9 cellular contexts compared by ENCODE assay signal in the genomic region with DNA sequence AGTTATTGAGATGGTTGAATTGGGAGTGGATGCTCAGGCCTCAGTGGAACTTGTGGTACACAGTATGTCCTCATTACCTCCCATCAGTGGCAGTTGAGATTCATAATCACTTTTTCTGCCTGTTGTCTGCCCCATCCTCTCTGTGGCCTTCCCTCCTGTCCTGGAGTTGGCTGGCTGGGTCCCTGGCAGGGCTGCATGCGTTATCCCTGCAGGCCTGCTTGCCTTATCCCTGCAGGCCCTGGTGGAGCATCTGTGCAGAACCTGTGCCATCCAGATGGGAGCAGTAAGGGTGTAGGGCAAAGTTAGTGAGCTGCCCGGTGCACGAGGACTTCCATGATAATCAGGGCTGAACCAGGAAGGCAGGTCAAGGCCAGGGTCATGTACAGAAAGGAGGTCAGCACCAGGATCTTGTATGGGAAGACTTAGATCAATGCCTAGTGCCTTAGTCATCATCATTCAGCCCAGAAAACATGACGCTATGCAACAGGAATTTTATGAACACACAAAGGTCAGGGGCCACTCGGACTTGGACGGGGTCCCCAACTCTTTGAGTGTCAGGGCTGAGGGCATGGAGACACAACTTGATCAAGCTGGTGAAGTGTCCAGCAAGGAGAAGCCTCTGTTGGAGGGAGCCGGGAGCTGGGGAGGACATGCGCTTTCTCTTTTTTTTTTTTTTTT. TPM values are rescaled to one million over a fixed set of nuclear protein-coding genes. Genes with fewer than 3 reads are reported as not detected.
DNase-seq lines count a peak whose midpoint lies in the region; ATAC-seq, FAIRE-seq and TF ChIP-seq lines count a peak whose summit lies in the region.
"Had no signal": no experiment of that assay in that cellular context is flagged by ENCODE, and none has a peak within 500 bp of the region (broad histone marks: within the 10 kb centered on the region; RNA-seq: fewer than 3 reads in every experiment).

No MANE protein-coding gene starts in this region.

- H3K9me3 ChIP-seq in breast epithelium, result no peaks in the 10 kb centered on the region
- H3K9me3 ChIP-seq in right lobe of liver, result no peaks in the 10 kb centered on the region

- FAIRE-seq in urothelium cell line (lab: Jason Lieb, UNC), result no peak
- FAIRE-seq: keratinocyte had no signal

- H3K27ac Mint-ChIP-seq in MCF 10A (ENCODE audit: low read depth, unreplicated experiment), result peak overlapping the region; percentile 39
- peak overlapping the region in 3 of 5 experiments; percentile 49 to 58 (median 55) for H3K27ac Mint-ChIP-seq in brain

- H3K36me3 Mint-ChIP-seq in MCF 10A (ENCODE audit: insufficient read depth, unreplicated experiment) (peaks cover 10% of the 10 kb centered on the region), brain (peaks cover 13% of the 10 kb centered on the region)

- H3K27ac ChIP-seq in breast epithelium (peak overlapping the region in 1 of 2 donors; percentile 43), right lobe of liver (no peak overlapping the region)

- H3K4me3 Mint-ChIP-seq in MCF 10A (ENCODE audit: unreplicated experiment) (no peak overlapping the region), brain (no peak overlapping the region)

- CTCF ChIA-PET in MCF 10A (lab: Yijun Ruan, JAX), result no interaction called here

- H3K4me1 Mint-ChIP-seq in MCF 10A (ENCODE audit: insufficient read depth, unreplicated experiment) (peaks cover 24% of the 10 kb centered on the region), brain (peaks cover 33% of the 10 kb centered on the region)

- TF ChIP-seq POLR2A in breast epithelium (IDR thresholded peaks at IDR 0.05) (no peak), right lobe of liver (IDR thresholded peaks at IDR 0.05) (no peak)

- TF ChIP-seq CTCF in MCF 10A (IDR thresholded peaks at IDR 0.05; ENCODE audit: unreplicated experiment), result no peak
- no peak for TF ChIP-seq CTCF in breast epithelium (IDR thresholded peaks at IDR 0.05)
- no peak for TF ChIP-seq CTCF in brain (conservative IDR thresholded peaks at IDR 0.05)
- TF ChIP-seq CTCF in right lobe of liver (IDR thresholded peaks at IDR 0.05), result no peak

- H3K27me3 Mint-ChIP-seq in MCF 10A (ENCODE audit: insufficient read depth, unreplicated experiment) (no peaks in the 10 kb centered on the region), brain (no peaks in the 10 kb centered on the region)

- H3K4me1 ChIP-seq in breast epithelium (no peaks in the 10 kb centered on the region), right lobe of liver (no peaks in the 10 kb centered on the region)

- POLR2A ChIA-PET in MCF 10A (lab: Yijun Ruan, JAX), result interaction anchor here (0.5 to 2.3 kb wide), 3 partner anchors 23 to 208 kb away, joined by 3 to 8 read pairs (median 3); no protein-coding TSS in a partner anchor

- H3K4me3 ChIP-seq in breast epithelium (no peak overlapping the region), right lobe of liver (no peak overlapping the region)

- peak; percentile 25 to 59 (median 56) for ATAC-seq in right lobe of liver
- no peak for ATAC-seq in GM21528 (IDR thresholded peaks at IDR 0.05; ENCODE audit: low FRiP score, unreplicated experiment)
- no peak for ATAC-seq in HG03280 (IDR thresholded peaks at IDR 0.05; ENCODE audit: unreplicated experiment)

- WGBS in right lobe of liver (ENCODE audit: insufficient coverage, low coverage, low lambda C conversion rate, missing lambda C conversion rate), result 27% methylated on average over 3 of the region's 8 CpGs

- no TSS peak for BruUV-seq in MCF 10A (replicated peaks; lab: Mats Ljungman, UMichigan)

- no peaks in the 10 kb centered on the region for H3K27me3 ChIP-seq in breast epithelium
- no peaks in the 10 kb centered on the region for H3K27me3 ChIP-seq in right lobe of liver

- H3K36me3 ChIP-seq in breast epithelium (no peaks in the 10 kb centered on the region), right lobe of liver (no peaks in the 10 kb centered on the region)

- intact Hi-C loops in MCF 10A (cut with micrococcal nuclease) (no loop called here), breast epithelium (cut with DNase I; ENCODE audit: low total_unique reads) (no loop called here), right lobe of liver (cut with DNase I) (no loop called here)

- DNase-seq in MCF 10A (ENCODE audit: unreplicated experiment), result peak; percentile 88
- DNase-seq in breast epithelium (ENCODE audit: low spot score in 2 of 2), result no peak
- peak in 1 of 3 donors; percentile 28 for DNase-seq in right lobe of liver
- peak; percentile 67 for DNase-seq in urothelium cell line (ENCODE audit: low spot score)
- DNase-seq in NCI-H2171 (lab: John Stamatoyannopoulos, UW), result no peak

- H3K9me3 Mint-ChIP-seq in MCF 10A (ENCODE audit: unreplicated experiment) (no peaks in the 10 kb centered on the region), brain (no peaks in the 10 kb centered on the region)

RNA-seq across cellular contexts. Expression of gene ABCC1, which starts 47.2 kb away (rescaled TPM):
- total RNA-seq in MCF 10A (2022) (72.5 and 95.3 TPM in 2 replicates), breast epithelium (10 to 100 TPM; 14.6 to 26.9 (median 21.3) TPM), right lobe of liver (1 to 10 TPM; 1.9 to 6.7 (median 4.1) TPM)
- polyA plus RNA-seq in brain (ENCODE audit: insufficient read depth, low read depth, low replicate concordance), result 13.2 TPM

Comparison
In these comparisons a context has a peak if more than half of its experiments do, and no peak if none do; other contexts are left out.
1. DNase-seq: peak in MCF 10A (single experiment) and urothelium cell line (single experiment); none in breast epithelium (0 of 2) and NCI-H2171 (single experiment).
2. ATAC-seq: peak in right lobe of liver (4 of 4); none in GM21528 (single experiment) and HG03280 (single experiment).